ENCODE assay signal across 8 cellular contexts in the genomic region with DNA sequence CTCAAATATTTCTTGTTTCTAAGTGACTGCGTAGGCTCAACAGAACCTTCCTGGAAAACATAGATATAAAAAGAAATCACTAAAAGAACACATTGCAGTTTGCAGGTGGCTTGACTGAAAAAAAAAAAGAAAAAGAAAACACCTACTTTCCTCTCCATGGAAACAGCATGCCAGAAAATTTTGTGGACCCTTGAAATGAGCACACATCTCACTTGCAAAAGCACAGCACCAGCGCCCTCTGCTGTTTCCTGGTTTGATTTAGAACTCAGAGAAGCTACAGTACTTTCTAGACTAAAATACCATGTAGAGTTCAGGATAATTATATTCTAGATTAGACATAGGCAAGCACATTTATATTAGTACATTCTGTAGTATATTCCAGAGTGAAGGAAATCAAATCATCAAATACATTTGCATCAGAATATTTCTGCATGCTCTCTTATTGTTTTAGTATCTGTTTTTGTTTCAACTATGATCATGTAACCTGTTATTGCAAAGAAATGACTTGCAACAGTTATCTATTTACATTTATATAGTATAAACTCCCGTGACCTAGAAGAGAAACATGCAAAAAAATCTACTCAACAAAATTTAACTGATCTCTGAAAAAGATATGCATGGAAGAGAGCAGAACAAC. TPM values are rescaled to one million over a fixed set of nuclear protein-coding genes. Genes with fewer than 3 reads are reported as not detected.
A peak's percentile ranks its signal among the peaks of the same experiment; 100 is the strongest.
DNase-seq lines count a peak whose midpoint lies in the region; ATAC-seq and TF ChIP-seq lines count a peak whose summit lies in the region.

No MANE protein-coding gene starts in this region.

- DNase-seq in Caki2 (ENCODE audit: low read depth) (peak; percentile 46), Kasumi-1 (lab: John Stamatoyannopoulos, UW) (peak; percentile 53 to 57), RWPE1 (ENCODE audit: low spot score) (peak; percentile 13), foreskin melanocyte (peak; percentile 66), omental fat pad (ENCODE audit: low spot score) (peak; percentile 94), thyroid gland (peak; percentile 94)
- peak; percentile 37 to 45 for DNase-seq in activated T-helper 1 cell treated with anti-CD3 and anti-CD28 coated beads, Interleukin-2, amount 50 U/mL, for 16 hours (ENCODE audit: low read depth in 1 of 2, low spot score in 1 of 2)

- no peak overlapping the region for H3K27ac ChIP-seq in RWPE1
- H3K27ac ChIP-seq in thyroid gland = no peak overlapping the region

- TF ChIP-seq CTCF in RWPE1 (conservative IDR thresholded peaks at IDR 0.05; ENCODE audit: low read depth) (peak; percentile 84), omental fat pad (IDR thresholded peaks at IDR 0.05) (peak in 2 of 3 donors; percentile 16 to 32), thyroid gland (IDR thresholded peaks at IDR 0.05) (peak; percentile 61 to 87 (median 78))

- H3K4me3 ChIP-seq in thyroid gland (replicated peaks in 1 of 3) = no peak overlapping the region

- no peaks in the 10 kb centered on the region for H3K36me3 ChIP-seq in thyroid gland

- intact Hi-C loops in thyroid gland (cut with DNase I) = loop anchor here (5.0 to 10.0 kb wide), 3 partner anchors 208 to 740 kb away; no protein-coding TSS in a partner anchor

- no peaks in the 10 kb centered on the region for H3K9me3 ChIP-seq in thyroid gland

- WGBS in thyroid gland, 2 donors = 31 to 32% methylated on average over 3 of the region's 3 CpGs

- TF ChIP-seq POLR2A in thyroid gland (IDR thresholded peaks at IDR 0.05) = no peak

- ATAC-seq in omental fat pad (ENCODE audit: low FRiP score) (no peak), GM18520 (IDR thresholded peaks at IDR 0.05; ENCODE audit: unreplicated experiment) (no peak)

- in situ Hi-C loops in Caki2 (cut with HindIII; ENCODE audit: low pct_unique_long_range_greater_than_20kb, low sequenced_read_pairs) = no loop called here

- no peaks in the 10 kb centered on the region for H3K4me1 ChIP-seq in thyroid gland

- POLR2A ChIA-PET in RWPE1 (lab: Yijun Ruan, JAX; ENCODE audit: low non-redundant PET) = no interaction called here

- CTCF ChIA-PET in RWPE1 (lab: Yijun Ruan, JAX) = interaction anchor here (0.5 to 1.0 kb wide), 25 partner anchors 9 to 998 kb away, joined by 3 to 11 read pairs (median 4); no protein-coding TSS in a partner anchor

- H3K27me3 ChIP-seq in thyroid gland = no peaks in the 10 kb centered on the region

RNA-seq across cellular contexts. Expression of gene XPO4, which starts 22.3 kb away (rescaled TPM):
- 7.0 and 7.9 TPM in 2 replicates for total RNA-seq in Caki2 (2014; rRNA removed; shearing (Covaris generic); ENCODE audit: low replicate concordance)
- 10 to 100 TPM; 14.5 to 24.5 (median 15.1) TPM for total RNA-seq in omental fat pad
- 10 to 100 TPM; 15.7 to 30.8 (median 29.1) TPM for total RNA-seq in thyroid gland

Comparison
In these comparisons a context has a peak if more than half of its experiments do, and no peak if none do; other contexts are left out.
1. DNase-seq: peak in every context shown above with its lines; median percentile 94 in omental fat pad; 94 in thyroid gland; 66 in foreskin melanocyte; 55 in Kasumi-1; 46 in Caki2; 41 in activated T-helper 1 cell treated with anti-CD3 and anti-CD28 coated beads, Interleukin-2, amount 50 U/mL, for 16 hours; 13 in RWPE1.
2. CTCF ChIP-seq: peak in every context shown above with its lines; median percentile 84 in RWPE1; 78 in thyroid gland; 24 in omental fat pad.